Comparison of ENCODE assay signal across 21 cellular contexts in the genomic region with DNA sequence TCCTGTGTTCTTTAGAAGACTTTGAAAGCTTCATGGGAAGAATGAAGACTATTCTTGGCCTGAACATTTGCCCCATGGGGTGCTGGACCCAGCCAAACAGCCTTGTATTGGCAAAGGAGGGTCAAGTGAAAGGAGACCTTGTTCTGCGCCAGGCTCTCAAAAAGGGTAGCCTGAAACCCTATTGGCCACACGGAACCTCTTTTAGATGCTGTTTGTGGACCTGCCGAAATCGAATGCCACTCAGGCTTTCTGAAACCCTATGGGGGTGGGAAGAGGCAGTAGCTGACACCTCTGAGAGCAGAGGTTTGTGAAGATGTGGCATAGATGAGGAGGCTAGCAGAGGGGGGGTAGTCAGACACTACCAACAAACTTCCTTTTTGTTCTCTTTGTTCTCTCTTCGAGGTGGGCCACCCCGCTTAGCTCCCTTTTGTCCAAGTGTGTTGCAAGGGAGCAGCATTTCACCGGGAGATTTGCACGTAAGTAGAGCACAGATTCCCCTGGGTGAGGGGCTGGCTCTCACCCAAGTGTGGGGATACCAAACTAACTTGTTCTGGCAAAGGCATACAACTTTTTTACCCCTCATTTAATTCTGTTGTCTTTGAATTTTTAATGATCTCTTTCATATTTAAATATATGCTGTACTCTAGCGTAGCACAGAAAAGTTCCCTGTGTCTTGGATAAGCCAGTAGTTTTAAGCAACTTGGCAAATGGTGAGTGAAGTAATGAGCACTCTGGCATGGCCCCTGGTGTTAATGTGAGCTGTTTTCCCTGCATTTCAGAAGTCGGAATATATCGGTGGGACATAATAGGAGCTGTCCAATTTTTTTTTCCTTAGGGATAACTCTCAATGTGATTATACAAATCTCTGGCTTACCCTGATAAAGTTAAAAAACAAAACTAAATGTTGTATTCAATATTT.
DNase-seq lines count a peak whose midpoint lies in the region; ATAC-seq and TF ChIP-seq lines count a peak whose summit lies in the region.
"Had no signal": no experiment of that assay in that cellular context is flagged by ENCODE, and none has a peak within 500 bp of the region (broad histone marks: within the 10 kb centered on the region; RNA-seq: fewer than 3 reads in every experiment).

No MANE protein-coding gene starts in this region.

- peaks cover 19% of the 10 kb centered on the region for H3K4me1 Mint-ChIP-seq in CD8-positive, alpha-beta T cell (ENCODE audit: low read depth)
- H3K4me1 Mint-ChIP-seq in stimulated activated effector memory CD8-positive, alpha-beta T cell treated with anti-CD3 and anti-CD28 coated beads, Interleukin-12 subunit alpha, Interleukin-12 subunit beta, amount 100 ng/mL, for 72 hours: peaks cover 7% of the 10 kb centered on the region

- WGBS in ovary, 3 donors: 41 to 46% (median 45%) methylated on average over 11 of the region's 11 CpGs

- no peaks in the 10 kb centered on the region for H3K27me3 Mint-ChIP-seq in CD8-positive, alpha-beta T cell (ENCODE audit: low read depth)
- H3K27me3 Mint-ChIP-seq: activated naive CD8-positive, alpha-beta T cell treated with anti-CD3 and anti-CD28 coated beads, Interleukin-2, amount 10 ng/mL, durations not matched to agents 7 days and 5 days; naive B cell; stimulated activated memory B cell treated with anti-CD40 and anti-IgM and Interleukin-4, amounts not matched to agents 10 μg/mL and 1 μg/mL and 100 μg/mL, for 72 hours had no signal

- H3K9me3 Mint-ChIP-seq in CD8-positive, alpha-beta T cell: no peaks in the 10 kb centered on the region
- H3K9me3 Mint-ChIP-seq in stimulated activated effector memory CD8-positive, alpha-beta T cell treated with anti-CD3 and anti-CD28 coated beads, Interleukin-12 subunit alpha, Interleukin-12 subunit beta, amount 100 ng/mL, for 72 hours: no peaks in the 10 kb centered on the region
- H3K9me3 Mint-ChIP-seq: activated naive CD8-positive, alpha-beta T cell treated with anti-CD3 and anti-CD28 coated beads, Interleukin-2, amount 10 ng/mL, durations not matched to agents 7 days and 5 days had no signal

- no peaks in the 10 kb centered on the region for H3K36me3 ChIP-seq in CD8-positive, alpha-beta T cell (ENCODE audit: insufficient read depth, low read length)
- H3K36me3 ChIP-seq in ovary: no peaks in the 10 kb centered on the region
- H3K36me3 ChIP-seq: colonic mucosa, uterus had no signal

- intact Hi-C loops in CD8-positive, alpha-beta T cell (cut with DNase I, micrococcal nuclease): loop anchor here (5.0 to 10.0 kb wide), 5 partner anchors 106 to 1084 kb away; a partner anchor contains a TSS
- intact Hi-C loops in head of caudate nucleus (cut with DNase I) (loop anchor here (5.0 to 10.0 kb wide), 2 partner anchors 104 to 196 kb away; a partner anchor contains a TSS), ovary (cut with DNase I) (loop anchor here (5.0 to 10.0 kb wide), 4 partner anchors 104 to 201 kb away; a partner anchor contains a TSS)

- TF ChIP-seq EP300 in ovary (IDR thresholded peaks at IDR 0.05): no peak

- no peak for TF ChIP-seq CTCF in CD8-positive, alpha-beta T cell (IDR thresholded peaks at IDR 0.05)
- no peak for TF ChIP-seq CTCF in ovary (IDR thresholded peaks at IDR 0.05)

- in situ Hi-C loops in SK-MEL-5 (cut with HindIII; ENCODE audit: low pct_unique_long_range_greater_than_20kb, low sequenced_read_pairs): no loop called here

- H3K4me3 Mint-ChIP-seq in CD8-positive, alpha-beta T cell: no peak overlapping the region
- H3K4me3 Mint-ChIP-seq in stimulated activated effector memory CD8-positive, alpha-beta T cell treated with anti-CD3 and anti-CD28 coated beads, Interleukin-12 subunit alpha, Interleukin-12 subunit beta, amount 100 ng/mL, for 72 hours: no peak overlapping the region
- H3K4me3 Mint-ChIP-seq: activated naive CD8-positive, alpha-beta T cell treated with anti-CD3 and anti-CD28 coated beads, Interleukin-2, amount 10 ng/mL, durations not matched to agents 7 days and 5 days; naive B cell; stimulated activated memory B cell treated with anti-CD40 and anti-IgM and Interleukin-4, amounts not matched to agents 10 μg/mL and 1 μg/mL and 100 μg/mL, for 72 hours had no signal

- peaks cover 34% of the 10 kb centered on the region for H3K36me3 Mint-ChIP-seq in CD8-positive, alpha-beta T cell
- H3K36me3 Mint-ChIP-seq in stimulated activated effector memory CD8-positive, alpha-beta T cell treated with anti-CD3 and anti-CD28 coated beads, Interleukin-12 subunit alpha, Interleukin-12 subunit beta, amount 100 ng/mL, for 72 hours: peaks cover 40% of the 10 kb centered on the region

- no peaks in the 10 kb centered on the region for H3K9me3 ChIP-seq in CD8-positive, alpha-beta T cell (ENCODE audit: low read length)
- no peaks in the 10 kb centered on the region for H3K9me3 ChIP-seq in ovary
- H3K9me3 ChIP-seq: colonic mucosa, esophagus muscularis mucosa, uterus had no signal

- ATAC-seq in CD8-positive, alpha-beta T cell: no peak
- ATAC-seq in stimulated activated effector memory CD8-positive, alpha-beta T cell treated with anti-CD3 and anti-CD28 coated beads, Interleukin-12 subunit alpha, Interleukin-12 subunit beta, amount 100 ng/mL, for 72 hours: no peak
- ATAC-seq: HCT116; stimulated activated memory B cell treated with anti-CD40 and anti-IgM and Interleukin-4, amounts not matched to agents 10 μg/mL and 1 μg/mL and 100 μg/mL, for 72 hours had no signal

- no peak overlapping the region for H3K27ac ChIP-seq in CD8-positive, alpha-beta T cell (ENCODE audit: low read depth, low read length)
- no peak overlapping the region for H3K27ac ChIP-seq in ovary
- H3K27ac ChIP-seq: colonic mucosa, esophagus muscularis mucosa, hepatocyte, skin epidermis had no signal

- POLR2A ChIA-PET in CD8-positive, alpha-beta T cell (lab: Charles Lee): no interaction called here
- POLR2A ChIA-PET in HEK293T (lab: Yijun Ruan, JAX): no interaction called here

- DNase-seq in CD8-positive, alpha-beta T cell: no peak
- DNase-seq in SK-MEL-5 (ENCODE audit: low read depth, low spot score) (peak; percentile 61), head of caudate nucleus (peak in 39 of 42 donors; percentile 8 to 76 (median 42)), ovary (peak in 3 of 5 donors; percentile 22 to 52 (median 24)), NCI-H1930 (lab: John Stamatoyannopoulos, UW) (no peak), HEK293T (ENCODE audit: extremely low spot score) (no peak)
- DNase-seq in stimulated activated effector memory CD8-positive, alpha-beta T cell treated with anti-CD3 and anti-CD28 coated beads, Interleukin-12 subunit alpha, Interleukin-12 subunit beta, amount 100 ng/mL, for 72 hours (ENCODE audit: low spot score in 2 of 2): no peak
- DNase-seq: activated CD4-positive, CD25-positive, alpha-beta regulatory T cell; activated CD8-positive, alpha-beta memory T cell treated with anti-CD3 and anti-CD28 coated beads, Interleukin-2, amount 50 U/mL, for 48 hours; activated naive CD8-positive, alpha-beta T cell treated with anti-CD3 and anti-CD28 coated beads, Interleukin-2, amount 10 ng/mL, durations not matched to agents 7 days and 5 days; colonic mucosa; naive B cell; NCI-H2029; NCI-H526; T-helper 1 cell had no signal

- H3K4me1 ChIP-seq in CD8-positive, alpha-beta T cell (ENCODE audit: insufficient read depth, low read length): no peaks in the 10 kb centered on the region
- H3K4me1 ChIP-seq in ovary (ENCODE audit: insufficient read depth): peaks cover 1% of the 10 kb centered on the region
- H3K4me1 ChIP-seq: colonic mucosa, uterus had no signal

- TF ChIP-seq POLR2A in ovary (IDR thresholded peaks at IDR 0.05): no peak

- H3K27me3 ChIP-seq in CD8-positive, alpha-beta T cell (ENCODE audit: insufficient read depth, low read length): no peaks in the 10 kb centered on the region
- no peaks in the 10 kb centered on the region for H3K27me3 ChIP-seq in ovary
- H3K27me3 ChIP-seq: colonic mucosa, esophagus muscularis mucosa, hepatocyte, uterus had no signal

- H3K4me3 ChIP-seq in CD8-positive, alpha-beta T cell (ENCODE audit: low read depth, low read length): no peak overlapping the region
- no peak overlapping the region for H3K4me3 ChIP-seq in ovary
- H3K4me3 ChIP-seq: colonic mucosa, esophagus muscularis mucosa, hepatocyte, skin epidermis, uterus had no signal

- CTCF ChIA-PET in CD8-positive, alpha-beta T cell (lab: Charles Lee): interaction anchor here (0.6 to 2.2 kb wide), 9 partner anchors 10 to 482 kb away, joined by 3 to 10 read pairs (median 5); no protein-coding TSS in a partner anchor
- CTCF ChIA-PET in HEK293T (lab: Yijun Ruan, JAX): interaction anchor here (0.6 to 1.9 kb wide), 3 partner anchors 47 to 380 kb away, joined by 3 to 11 read pairs (median 3); no protein-coding TSS in a partner anchor

- H3K27ac Mint-ChIP-seq in CD8-positive, alpha-beta T cell: peak overlapping the region; percentile 4
- H3K27ac Mint-ChIP-seq in stimulated activated effector memory CD8-positive, alpha-beta T cell treated with anti-CD3 and anti-CD28 coated beads, Interleukin-12 subunit alpha, Interleukin-12 subunit beta, amount 100 ng/mL, for 72 hours: no peak overlapping the region
- H3K27ac Mint-ChIP-seq: activated naive CD8-positive, alpha-beta T cell treated with anti-CD3 and anti-CD28 coated beads, Interleukin-2, amount 10 ng/mL, durations not matched to agents 7 days and 5 days; stimulated activated memory B cell treated with anti-CD40 and anti-IgM and Interleukin-4, amounts not matched to agents 10 μg/mL and 1 μg/mL and 100 μg/mL, for 72 hours had no signal

TF ChIP-seq in HEK293T, 16 proteins besides CTCF, POLR2A, EP300 and RAD21:
- TF ChIP-seq FOXK2 (IDR thresholded peaks at IDR 0.05) (no peak), HDGF (IDR thresholded peaks at IDR 0.05; ENCODE audit: borderline replicate concordance) (no peak), FOXA1 (IDR thresholded peaks at IDR 0.05) (no peak), TARDBP (IDR thresholded peaks at IDR 0.05) (no peak)

Comparison
In these comparisons a context has a peak if more than half of its experiments do, and no peak if none do; other contexts are left out.
1. DNase-seq: peak in SK-MEL-5 (single experiment), head of caudate nucleus (39 of 42) and ovary (3 of 5); none in CD8-positive, alpha-beta T cell (0 of 7), NCI-H1930 (0 of 2), HEK293T (single experiment) and stimulated activated effector memory CD8-positive, alpha-beta T cell treated with anti-CD3 and anti-CD28 coated beads, Interleukin-12 subunit alpha, Interleukin-12 subunit beta, amount 100 ng/mL, for 72 hours (0 of 2).